14 cellular contexts compared by ENCODE assay signal in genomic region chr11:58334708-58335107, GRCh38. TPM values are rescaled to one million over a fixed set of nuclear protein-coding genes. Genes with fewer than 3 reads are reported as not detected.
DNase-seq lines count a peak whose midpoint lies in the region; ATAC-seq and TF ChIP-seq lines count a peak whose summit lies in the region.
"Had no signal": no experiment of that assay in that cellular context is flagged by ENCODE, and none has a peak within 500 bp of the region (broad histone marks: within the 10 kb centered on the region; RNA-seq: fewer than 3 reads in every experiment).

No MANE protein-coding gene starts in this region.

- no peaks in the 10 kb centered on the region for H3K27me3 ChIP-seq in GM23248 (replicated peaks; ENCODE audit: insufficient read depth)
- no peaks in the 10 kb centered on the region for H3K27me3 ChIP-seq in SJSA1 (replicated peaks)
- no peaks in the 10 kb centered on the region for H3K27me3 ChIP-seq in ascending aorta

- H3K4me1 ChIP-seq in GM23248 (ENCODE audit: insufficient read depth) (peaks cover 52% of the 10 kb centered on the region), SJSA1 (replicated peaks) (peaks cover 13% of the 10 kb centered on the region), ascending aorta (no peaks in the 10 kb centered on the region)

- in situ Hi-C loops in GM23248 (cut with MboI) = no loop called here

- H3K36me3 ChIP-seq in GM23248 (ENCODE audit: low read depth) = no peaks in the 10 kb centered on the region; the same call in 1 of the 2 replicates
- no peaks in the 10 kb centered on the region for H3K36me3 ChIP-seq in SJSA1
- no peaks in the 10 kb centered on the region for H3K36me3 ChIP-seq in ascending aorta

- no peaks in the 10 kb centered on the region for H4K20me1 ChIP-seq in GM23248 (ENCODE audit: insufficient read depth)

- H3K9me3 ChIP-seq in GM23248 (ENCODE audit: low read depth) = no peaks in the 10 kb centered on the region
- H3K9me3 ChIP-seq in SJSA1 (replicated peaks) = peaks cover 4% of the 10 kb centered on the region; the same call in 1 of the 2 replicates
- H3K9me3 ChIP-seq in ascending aorta = peaks cover 0 to 9% of the 10 kb centered on the region in 2 donors

- peak overlapping the region; percentile 56 for H3K4me2 ChIP-seq in GM23248 (ENCODE audit: unreplicated experiment)

- peak overlapping the region; percentile 3; the same call in 1 of the 2 replicates for H3K4me3 ChIP-seq in GM23248
- no peak overlapping the region for H3K4me3 ChIP-seq in SJSA1
- H3K4me3 ChIP-seq in fibroblast of mammary gland (ENCODE audit: control insufficient read depth, low read depth, low read length) = no peak overlapping the region
- no peak overlapping the region for H3K4me3 ChIP-seq in retinal pigment epithelial cell (ENCODE audit: low read length)
- H3K4me3 ChIP-seq in ascending aorta = no peak overlapping the region
- H3K4me3 ChIP-seq: skin epidermis had no signal

- TF ChIP-seq CTCF in fibroblast of mammary gland (conservative IDR thresholded peaks at IDR 0.05; ENCODE audit: control insufficient read depth, insufficient read depth, low read depth, low read length) = no peak
- TF ChIP-seq CTCF in retinal pigment epithelial cell (conservative IDR thresholded peaks at IDR 0.05; ENCODE audit: low read depth, low read length) = no peak
- TF ChIP-seq CTCF in ascending aorta (IDR thresholded peaks at IDR 0.05) = no peak

- H3K9me3 Mint-ChIP-seq in naive thymus-derived CD8-positive, alpha-beta T cell = peaks cover 10 to 35% (median 19%) of the 10 kb centered on the region in 9 donors

- no peaks in the 10 kb centered on the region for H3K9me2 ChIP-seq in GM23248 (ENCODE audit: insufficient read depth)

- H2AFZ ChIP-seq in GM23248 = peak overlapping the region; percentile 48

- POLR2A ChIA-PET in naive thymus-derived CD8-positive, alpha-beta T cell (lab: Charles Lee) = no interaction called here

- no peaks in the 10 kb centered on the region for H3K4me1 Mint-ChIP-seq in naive thymus-derived CD8-positive, alpha-beta T cell

- peaks cover 15 to 27% (median 20%) of the 10 kb centered on the region in 5 donors for H3K27me3 Mint-ChIP-seq in naive thymus-derived CD8-positive, alpha-beta T cell

- no peak for ATAC-seq in naive thymus-derived CD8-positive, alpha-beta T cell

- H3K9ac ChIP-seq in GM23248 = peak overlapping the region; percentile 35; the same call in 1 of the 2 replicates

- peak overlapping the region; percentile 81 for H3K27ac ChIP-seq in GM23248
- peak overlapping the region; percentile 82 for H3K27ac ChIP-seq in SJSA1
- H3K27ac ChIP-seq in ascending aorta = no peak overlapping the region
- H3K27ac ChIP-seq: skin epidermis had no signal

- H3K36me3 Mint-ChIP-seq in naive thymus-derived CD8-positive, alpha-beta T cell = peaks cover 0 to 21% (median 0%) of the 10 kb centered on the region in 3 donors

- H3K79me2 ChIP-seq in GM23248 (ENCODE audit: insufficient read depth) = no peaks in the 10 kb centered on the region

- DNase-seq in GM23248 = peak; percentile 86
- peak; percentile 61 to 75 for DNase-seq in SJSA1 (ENCODE audit: low read depth in 1 of 2, low spot score in 2 of 2)
- DNase-seq in fibroblast of mammary gland (ENCODE audit: low read depth) = peak; percentile 89
- DNase-seq in retinal pigment epithelial cell (ENCODE audit: low read depth) = peak; percentile 23
- no peak for DNase-seq in naive thymus-derived CD8-positive, alpha-beta T cell
- no peak for DNase-seq in NOMO-1 treated with DMSO at 0.1 percent for 48 hours (lab: John Stamatoyannopoulos, UW; ENCODE audit: unreplicated experiment)
- no peak for DNase-seq in ascending aorta (ENCODE audit: low spot score in 2 of 2)
- no peak for DNase-seq in DMS79 (lab: John Stamatoyannopoulos, UW)
- DNase-seq: activated CD4-positive, alpha-beta T cell treated with anti-CD3 and anti-CD28 coated beads for 1 hour; DMS79 treated with DMSO at 0.1 percent for 48 hours; NCI-H2171 treated with DMSO at 0.1 percent for 48 hours had no signal

- no peak overlapping the region for H3K4me3 Mint-ChIP-seq in naive thymus-derived CD8-positive, alpha-beta T cell
- H3K4me3 Mint-ChIP-seq: activated T-helper 1 cell treated with anti-CD3 and anti-CD28 coated beads, Interleukin-12 subunit alpha, Interleukin-12 subunit beta, Interleukin-2, Interleukin-4 antibody, amounts not matched to agents 30 ng/mL and 10 ng/mL and 1 ng/mL, durations not matched to agents 14 hours and 24 hours and 36 hours; IgD-negative memory B cell had no signal

- intact Hi-C loops in ascending aorta (cut with DNase I) = no loop called here

- H3F3A ChIP-seq in GM23248 (ENCODE audit: insufficient read depth) = peaks cover 42% of the 10 kb centered on the region

- H3K27ac Mint-ChIP-seq in naive thymus-derived CD8-positive, alpha-beta T cell = no peak overlapping the region
- H3K27ac Mint-ChIP-seq: activated T-helper 1 cell treated with anti-CD3 and anti-CD28 coated beads, Interleukin-12 subunit alpha, Interleukin-12 subunit beta, Interleukin-2, Interleukin-4 antibody, amounts not matched to agents 30 ng/mL and 10 ng/mL and 1 ng/mL, durations not matched to agents 14 hours and 24 hours and 36 hours; IgD-negative memory B cell had no signal

RNA-seq across cellular contexts. Expression of gene OR5B17, which starts 24.2 kb away (rescaled TPM):
- not detected in 2 replicates for total RNA-seq in GM23248 (2014; rRNA removed; shearing (Covaris generic))
- polyA plus RNA-seq in GM23248 (2016; fragmentation: Nextera tagmentation; extraction: Ambion mirVana) = not detected in 2 replicates
- not detected in 2 replicates for total RNA-seq in SJSA1 (2014; rRNA removed; shearing (Covaris generic))
- total RNA-seq in naive thymus-derived CD8-positive, alpha-beta T cell = not detected
- not detected for polyA plus RNA-seq in naive thymus-derived CD8-positive, alpha-beta T cell
- not detected for total RNA-seq in ascending aorta
- total RNA-seq: activated T-helper 1 cell treated with anti-CD3 and anti-CD28 coated beads, Interleukin-12 subunit alpha, Interleukin-12 subunit beta, Interleukin-2, Interleukin-4 antibody, amounts not matched to agents 30 ng/mL and 10 ng/mL and 1 ng/mL, durations not matched to agents 14 hours and 24 hours and 36 hours had no signal
- polyA plus RNA-seq: IgD-negative memory B cell had no signal

Comparison
In these comparisons a context has a peak if more than half of its experiments do, and no peak if none do; other contexts are left out.
1. DNase-seq: peak in GM23248 (single experiment), SJSA1 (2 of 2), fibroblast of mammary gland (single experiment) and retinal pigment epithelial cell (single experiment); none in naive thymus-derived CD8-positive, alpha-beta T cell (0 of 10), NOMO-1 treated with DMSO at 0.1 percent for 48 hours (single experiment), ascending aorta (0 of 2) and DMS79 (single experiment).
2. H3K27ac ChIP-seq: peak in GM23248 (single experiment) and SJSA1 (single experiment); none in ascending aorta (0 of 2).